Comparison of ENCODE assay signal across 12 cellular contexts in genomic region chr1:67261646-67262045, GRCh38. TPM values are rescaled to one million over a fixed set of nuclear protein-coding genes. Genes with fewer than 3 reads are reported as not detected.
DNase-seq lines count a peak whose midpoint lies in the region; ATAC-seq and TF ChIP-seq lines count a peak whose summit lies in the region.
"Had no signal": no experiment of that assay in that cellular context is flagged by ENCODE, and none has a peak within 500 bp of the region (broad histone marks: within the 10 kb centered on the region; RNA-seq: fewer than 3 reads in every experiment).

No MANE protein-coding gene starts in this region.

- H3K4me1 ChIP-seq in foreskin keratinocyte (no peaks in the 10 kb centered on the region), gastrocnemius medialis (peaks cover 0 to 4% of the 10 kb centered on the region in 2 donors)
- H3K4me1 ChIP-seq: breast epithelium had no signal

- no peak overlapping the region for H3K4me3 ChIP-seq in gastrocnemius medialis
- H3K4me3 ChIP-seq: breast epithelium had no signal

- H3K27ac ChIP-seq in foreskin keratinocyte = no peak overlapping the region
- no peak overlapping the region for H3K27ac ChIP-seq in gastrocnemius medialis
- H3K27ac ChIP-seq: breast epithelium had no signal

- H3K4me1 Mint-ChIP-seq in activated CD4-positive, alpha-beta T cell treated with anti-CD3 and anti-CD28 coated beads, Interleukin-2, amount 10 ng/mL, durations not matched to agents 24 days and 14 days = peaks cover 24% of the 10 kb centered on the region

- DNase-seq in stimulated activated naive CD4-positive, alpha-beta T cell (lab: John Stamatoyannopoulos, UW) = peak in 4 of 6 experiments; percentile 26 to 68 (median 46)
- DNase-seq in stimulated activated naive CD4-positive, alpha-beta T cell treated with Interleukin-2 at 50 U/mL for 16 hours (lab: John Stamatoyannopoulos, UW) = no peak
- peak; percentile 83 for DNase-seq in activated CD4-positive, alpha-beta T cell treated with anti-CD3 and anti-CD28 coated beads, Interleukin-2, amount 10 ng/mL, durations not matched to agents 24 days and 14 days
- DNase-seq in foreskin keratinocyte (no peak), AG08396 (ENCODE audit: low spot score) (no peak), gastrocnemius medialis (no peak), cerebellum (ENCODE audit: low spot score) (no peak)
- DNase-seq: GOT3, hypothalamus, nucleus accumbens had no signal

- intact Hi-C loops in activated CD4-positive, alpha-beta T cell treated with anti-CD3 and anti-CD28 coated beads, Interleukin-2, amount 10 ng/mL, durations not matched to agents 24 days and 14 days (cut with micrococcal nuclease) = no loop called here
- intact Hi-C loops in gastrocnemius medialis (cut with DNase I; ENCODE audit: low total_unique reads) = no loop called here

- H3K36me3 ChIP-seq in gastrocnemius medialis = no peaks in the 10 kb centered on the region
- H3K36me3 ChIP-seq: breast epithelium had no signal

- H3K36me3 Mint-ChIP-seq in activated CD4-positive, alpha-beta T cell treated with anti-CD3 and anti-CD28 coated beads, Interleukin-2, amount 10 ng/mL, durations not matched to agents 24 days and 14 days (ENCODE audit: low read depth) = no peaks in the 10 kb centered on the region

- ATAC-seq in foreskin keratinocyte (no peak), gastrocnemius medialis (no peak), HG03521 (IDR thresholded peaks at IDR 0.05; ENCODE audit: unreplicated experiment) (no peak)

- H3K27me3 ChIP-seq in foreskin keratinocyte (no peaks in the 10 kb centered on the region), gastrocnemius medialis (no peaks in the 10 kb centered on the region)
- H3K27me3 ChIP-seq: breast epithelium had no signal

- H3K9me3 ChIP-seq in gastrocnemius medialis = no peaks in the 10 kb centered on the region
- H3K9me3 ChIP-seq: breast epithelium had no signal

- no peaks in the 10 kb centered on the region for H3K27me3 Mint-ChIP-seq in activated CD4-positive, alpha-beta T cell treated with anti-CD3 and anti-CD28 coated beads, Interleukin-2, amount 10 ng/mL, durations not matched to agents 24 days and 14 days

- TF ChIP-seq POLR2A in gastrocnemius medialis (IDR thresholded peaks at IDR 0.05) = no peak

- H3K27ac Mint-ChIP-seq in activated CD4-positive, alpha-beta T cell treated with anti-CD3 and anti-CD28 coated beads, Interleukin-2, amount 10 ng/mL, durations not matched to agents 24 days and 14 days = no peak overlapping the region

- peak; percentile 26 for TF ChIP-seq CTCF in foreskin keratinocyte (conservative IDR thresholded peaks at IDR 0.05)
- TF ChIP-seq CTCF in gastrocnemius medialis (IDR thresholded peaks at IDR 0.05 in 4 of 5, conservative IDR thresholded peaks at IDR 0.05 in 1 of 5) = no peak

- in situ Hi-C loops in gastrocnemius medialis (cut with MboI; ENCODE audit: low sequenced_read_pairs in 4 of 4) = no loop called here

- H3K9me3 Mint-ChIP-seq in activated CD4-positive, alpha-beta T cell treated with anti-CD3 and anti-CD28 coated beads, Interleukin-2, amount 10 ng/mL, durations not matched to agents 24 days and 14 days = peaks cover 6% of the 10 kb centered on the region

- no peak overlapping the region for H3K4me3 Mint-ChIP-seq in activated CD4-positive, alpha-beta T cell treated with anti-CD3 and anti-CD28 coated beads, Interleukin-2, amount 10 ng/mL, durations not matched to agents 24 days and 14 days

RNA-seq across cellular contexts. Expression of gene IL12RB2, which starts 46.0 kb away (rescaled TPM):
- 138 and 146 TPM in 2 replicates for total RNA-seq in activated CD4-positive, alpha-beta T cell treated with anti-CD3 and anti-CD28 coated beads, Interleukin-2, amount 10 ng/mL, durations not matched to agents 24 days and 14 days
- 1.9 and 2.1 TPM in 2 replicates for total RNA-seq in foreskin keratinocyte
- 0.79 and 1.9 TPM in 2 replicates for polyA plus RNA-seq in foreskin keratinocyte
- 10 to 100 TPM in 1 of 4 donors, 1 to 10 TPM in 3; 3.2 to 14.0 (median 9.2) TPM for total RNA-seq in gastrocnemius medialis
- total RNA-seq in cerebellum = 1.3 TPM

Comparison
In these comparisons a context has a peak if more than half of its experiments do, and no peak if none do; other contexts are left out.
1. DNase-seq: peak in stimulated activated naive CD4-positive, alpha-beta T cell (4 of 6) and activated CD4-positive, alpha-beta T cell treated with anti-CD3 and anti-CD28 coated beads, Interleukin-2, amount 10 ng/mL, durations not matched to agents 24 days and 14 days (single experiment); none in stimulated activated naive CD4-positive, alpha-beta T cell treated with Interleukin-2 at 50 U/mL for 16 hours (single experiment), foreskin keratinocyte (0 of 2), AG08396 (single experiment), gastrocnemius medialis (0 of 2) and cerebellum (single experiment).